21 cellular contexts compared by ENCODE assay signal in genomic region chr10:110962443-110962842, GRCh38.
"Had no signal": no experiment of that assay in that cellular context is flagged by ENCODE, and none has a peak within 500 bp of the region (broad histone marks: within the 10 kb centered on the region; RNA-seq: fewer than 3 reads in every experiment).

No MANE protein-coding gene starts in this region.

- H3K27me3 Mint-ChIP-seq: activated CD8-positive, alpha-beta T cell treated with anti-CD3 and anti-CD28 coated beads for 36 hours; activated naive CD8-positive, alpha-beta T cell; dendritic cell treated with granulocyte-macrophage colony-stimulating factor and Interleukin-4, amounts not matched to agents 40 ng/mL and 50 ng/mL, for 4 days had no signal

- ATAC-seq: activated CD8-positive, alpha-beta T cell treated with anti-CD3 and anti-CD28 coated beads for 36 hours; activated T-cell treated with anti-CD3 and anti-CD28 coated beads, Interleukin-2, amount 50 U/mL, for 4 hours; gastroesophageal sphincter; heart left ventricle; left ventricle myocardium superior; sciatic nerve had no signal

- H3K9me3 Mint-ChIP-seq: activated CD8-positive, alpha-beta T cell treated with anti-CD3 and anti-CD28 coated beads for 36 hours; activated T-cell treated with anti-CD3 and anti-CD28 coated beads, Interleukin-2, amount 50 U/mL, for 4 hours; dendritic cell treated with granulocyte-macrophage colony-stimulating factor and Interleukin-4, amounts not matched to agents 40 ng/mL and 50 ng/mL, for 4 days; natural killer cell had no signal

- FAIRE-seq: bronchial epithelial cell had no signal

- H3K27ac Mint-ChIP-seq: activated CD8-positive, alpha-beta T cell treated with anti-CD3 and anti-CD28 coated beads for 36 hours; activated naive CD8-positive, alpha-beta T cell; dendritic cell treated with granulocyte-macrophage colony-stimulating factor and Interleukin-4, amounts not matched to agents 40 ng/mL and 50 ng/mL, for 4 days had no signal

- H3K4me3 Mint-ChIP-seq: activated CD8-positive, alpha-beta T cell treated with anti-CD3 and anti-CD28 coated beads for 36 hours; activated naive CD8-positive, alpha-beta T cell; activated T-cell treated with anti-CD3 and anti-CD28 coated beads, Interleukin-2, amount 50 U/mL, for 4 hours; dendritic cell treated with granulocyte-macrophage colony-stimulating factor and Interleukin-4, amounts not matched to agents 40 ng/mL and 50 ng/mL, for 4 days; natural killer cell had no signal

- DNase-seq: activated CD4-positive, alpha-beta T cell treated with anti-CD3 and anti-CD28 coated beads for 48 hours; activated CD4-positive, CD25-positive, alpha-beta regulatory T cell; activated CD8-positive, alpha-beta T cell treated with anti-CD3 and anti-CD28 coated beads for 36 hours; activated gamma-delta T cell; activated T-cell treated with anti-CD3 and anti-CD28 coated beads, Interleukin-2, amount 50 U/mL, for 4 hours; effector CD8-positive, alpha-beta T cell; heart left ventricle; kidney glomerular epithelial cell; left ventricle myocardium superior; mesendoderm; natural killer cell; stimulated activated CD4-positive, alpha-beta T cell treated with anti-CD3 and anti-CD28 coated beads, Interleukin-4, amount 100 ng/mL, for 24 hours; stimulated activated naive CD4-positive, alpha-beta T cell treated with Interleukin-2 at 50 U/mL for 16 hours; substantia nigra; T1000; uterus had no signal
